ENCODE assay signal across 24 cellular contexts in genomic region chr13:61107989-61108388, GRCh38.
"Had no signal": no experiment of that assay in that cellular context is flagged by ENCODE, and none has a peak within 500 bp of the region (broad histone marks: within the 10 kb centered on the region; RNA-seq: fewer than 3 reads in every experiment).

No MANE protein-coding gene starts in this region.

- H3K27ac ChIP-seq: neutrophil, pancreas, prostate gland, right atrium auricular region, right lobe of liver, sigmoid colon, stomach, thoracic aorta, thyroid gland, tibial nerve, upper lobe of left lung, vagina had no signal

- H3K4me3 ChIP-seq: pancreas, prostate gland, right atrium auricular region, right lobe of liver, sigmoid colon, stomach, thoracic aorta, thyroid gland, tibial nerve, upper lobe of left lung, vagina had no signal

- DNase-seq: nephron progenitor cell; nucleus accumbens; pancreas; retina; right lobe of liver; sigmoid colon; small intestine; stimulated activated CD4-positive, alpha-beta T cell treated with anti-CD3 and anti-CD28 coated beads, Interleukin-15, amount 100 ng/mL, for 24 hours; stimulated activated CD4-positive, alpha-beta T cell treated with anti-CD3 and anti-CD28 coated beads, Interleukin-2, amount 100 ng/mL, for 24 hours; stimulated activated CD4-positive, alpha-beta T cell treated with anti-CD3 and anti-CD28 coated beads, Interleukin-2, amount 100 ng/mL, for 48 hours; stimulated activated CD4-positive, alpha-beta T cell treated with anti-CD3 and anti-CD28 coated beads, Interleukin-4, amount 100 ng/mL, for 24 hours; stimulated activated naive B cell treated with anti-CD40 and anti-IgM and Interleukin-4, amounts not matched to agents 10 μg/mL and 1 μg/mL and 100 μg/mL, for 72 hours; stimulated activated naive CD4-positive, alpha-beta T cell treated with Interleukin-2 at 50 U/mL for 16 hours; stomach; thyroid gland; trophoblast cell; upper lobe of left lung had no signal

- H3K27me3 ChIP-seq: neutrophil, pancreas, right atrium auricular region, right lobe of liver, sigmoid colon, stomach, thyroid gland, tibial nerve, upper lobe of left lung, vagina had no signal

- H3K36me3 ChIP-seq: neutrophil, pancreas, prostate gland, right atrium auricular region, right lobe of liver, sigmoid colon, stomach, thoracic aorta, thyroid gland, tibial nerve, upper lobe of left lung, vagina had no signal

- H3K9me3 ChIP-seq: neutrophil, pancreas, prostate gland, right atrium auricular region, right lobe of liver, sigmoid colon, thoracic aorta, thyroid gland, upper lobe of left lung, vagina had no signal

- ATAC-seq: natural killer cell treated with Interleukin-12 subunit alpha and Interleukin-12 subunit beta and Interleukin-15 and Interleukin-18, amount 100 ng/mL, for 72 hours; pancreas; right lobe of liver; stimulated activated naive B cell treated with anti-CD40 and anti-IgM and Interleukin-4, amounts not matched to agents 10 μg/mL and 1 μg/mL and 100 μg/mL, for 72 hours had no signal

- H3K4me1 ChIP-seq: pancreas, prostate gland, right atrium auricular region, right lobe of liver, sigmoid colon, stomach, thyroid gland, tibial nerve, upper lobe of left lung, vagina had no signal
